ENCODE assay signal across 18 cellular contexts in the genomic region with DNA sequence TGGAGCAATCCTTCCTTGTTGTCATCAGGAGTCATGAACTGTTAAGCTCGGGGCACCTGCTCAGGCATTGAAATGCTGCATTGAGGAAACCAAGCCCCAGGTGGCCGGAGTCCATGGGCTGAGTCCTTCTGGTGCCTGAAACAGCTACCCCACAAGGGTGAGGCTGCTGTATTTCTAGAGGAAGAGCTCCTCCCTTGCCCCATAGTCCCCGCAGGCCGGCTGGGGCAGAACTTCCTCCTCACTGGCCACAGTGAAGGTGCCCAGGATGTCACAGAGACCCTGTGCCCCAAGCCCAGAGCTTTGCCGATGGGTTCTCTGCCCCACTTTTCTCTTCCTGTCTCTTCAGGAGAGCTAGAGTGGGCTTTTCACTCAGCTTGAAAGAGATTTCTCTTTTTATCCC.
"Had no signal": no experiment of that assay in that cellular context is flagged by ENCODE, and none has a peak within 500 bp of the region (broad histone marks: within the 10 kb centered on the region; RNA-seq: fewer than 3 reads in every experiment).

No MANE protein-coding gene starts in this region.

- ATAC-seq: mucosa of descending colon; naive thymus-derived CD4-positive, alpha-beta T cell; T-helper 17 cell had no signal

- DNase-seq: activated CD4-positive, alpha-beta T cell treated with anti-CD3 and anti-CD28 coated beads, Interleukin-2, amount 10 ng/mL, durations not matched to agents 7 days and 5 days; activated CD4-positive, CD25-positive, alpha-beta regulatory T cell; activated naive CD4-positive, alpha-beta T cell treated with anti-CD3 and anti-CD28 coated beads, Interleukin-2, amount 10 ng/mL, durations not matched to agents 7 days and 5 days; activated T-cell treated with anti-CD3 and anti-CD28 coated beads, Interleukin-2, amount 50 U/mL, for 1 hour; dorsolateral prefrontal cortex; hippocampal formation; kidney; left ventricle myocardium inferior; mucosa of descending colon; naive thymus-derived CD4-positive, alpha-beta T cell; sigmoid colon; stimulated activated CD4-positive, alpha-beta T cell treated with anti-CD3 and anti-CD28 coated beads, Interleukin-12 subunit alpha, Interleukin-12 subunit beta, amount 100 ng/mL, for 4 hours; stimulated activated CD4-positive, alpha-beta T cell treated with anti-CD3 and anti-CD28 coated beads, Interleukin-2, amount 100 ng/mL, for 24 hours; T-helper 17 cell; tibial artery had no signal

- H3K4me1 ChIP-seq: esophagus muscularis mucosa, left ventricle myocardium inferior, sigmoid colon, tibial artery had no signal

- H3K27ac ChIP-seq: cardiac muscle cell, dorsolateral prefrontal cortex, esophagus muscularis mucosa, left ventricle myocardium inferior, sigmoid colon, tibial artery, vagina had no signal

- H3K36me3 ChIP-seq: cardiac muscle cell, esophagus muscularis mucosa, left ventricle myocardium inferior, sigmoid colon, tibial artery, vagina had no signal

- H3K9me3 ChIP-seq: esophagus muscularis mucosa, left ventricle myocardium inferior, mucosa of descending colon, sigmoid colon, tibial artery, vagina had no signal

- H3K4me3 ChIP-seq: cardiac muscle cell, dorsolateral prefrontal cortex, esophagus muscularis mucosa, left ventricle myocardium inferior, mucosa of descending colon, sigmoid colon, tibial artery, vagina had no signal

- H3K27me3 ChIP-seq: cardiac muscle cell, sigmoid colon, tibial artery, vagina had no signal
